ENCODE assay signal across 8 cellular contexts in the genomic region with DNA sequence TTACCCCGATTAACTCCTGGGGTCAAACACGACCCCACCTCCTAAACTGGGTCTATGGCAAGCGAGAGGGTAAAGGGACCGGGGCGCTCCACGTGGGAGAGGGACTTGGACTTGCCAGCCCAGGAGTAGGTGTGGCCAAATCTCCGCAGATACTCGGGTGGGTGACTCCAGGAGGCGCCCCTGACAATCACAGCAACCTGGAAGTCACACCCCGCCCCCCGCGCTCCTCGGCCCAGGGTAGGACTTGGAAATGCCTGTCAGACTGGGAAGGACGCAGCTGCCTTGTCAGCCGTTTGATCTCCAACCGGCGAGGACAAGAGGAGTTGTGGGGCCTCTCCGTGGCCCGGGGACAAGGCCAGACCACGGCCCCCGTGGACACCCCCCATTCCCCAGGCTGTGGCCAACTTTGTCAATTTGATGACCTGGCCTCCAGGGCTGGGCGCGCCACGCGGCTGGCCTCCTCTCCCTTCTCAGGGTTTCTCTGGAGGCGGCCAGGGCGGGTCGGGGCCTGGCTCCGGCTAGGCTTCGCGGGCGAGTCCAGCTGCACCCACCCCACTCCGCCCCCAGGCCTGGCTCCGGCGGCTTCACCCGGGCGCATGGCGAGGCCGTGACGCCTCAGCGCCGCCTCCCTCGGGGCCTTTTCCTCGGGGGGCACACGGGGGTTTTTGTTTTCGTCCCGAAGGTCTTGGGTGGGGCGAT. TPM values are rescaled to one million over a fixed set of nuclear protein-coding genes. Genes with fewer than 3 reads are reported as not detected.
DNase-seq lines count a peak whose midpoint lies in the region; ATAC-seq and TF ChIP-seq lines count a peak whose summit lies in the region.

No MANE protein-coding gene starts in this region.

- no peaks in the 10 kb centered on the region for H3K36me3 ChIP-seq in mucosa of stomach (ENCODE audit: control insufficient read depth, insufficient read depth, low read length)
- H3K36me3 ChIP-seq in vagina: no peaks in the 10 kb centered on the region

- H3K4me1 ChIP-seq in mucosa of stomach (ENCODE audit: control insufficient read depth, insufficient read depth, low read length): peaks cover 15% of the 10 kb centered on the region
- H3K4me1 ChIP-seq in vagina: peaks cover 30% of the 10 kb centered on the region

- H3K27me3 ChIP-seq in mucosa of stomach (ENCODE audit: control insufficient read depth, insufficient read depth, low read length): peaks cover 31% of the 10 kb centered on the region
- H3K27me3 ChIP-seq in vagina: peaks cover 9% of the 10 kb centered on the region

- no peaks in the 10 kb centered on the region for H3K9me3 Mint-ChIP-seq in activated naive CD8-positive, alpha-beta T cell treated with anti-CD3 and anti-CD28 coated beads, Interleukin-2, amount 50 U/mL, for 24 hours

- H3K36me3 Mint-ChIP-seq in activated naive CD8-positive, alpha-beta T cell treated with anti-CD3 and anti-CD28 coated beads, Interleukin-2, amount 50 U/mL, for 24 hours (ENCODE audit: low read depth): peaks cover 11% of the 10 kb centered on the region

- peak overlapping the region; percentile 97 for H3K27ac Mint-ChIP-seq in activated naive CD8-positive, alpha-beta T cell treated with anti-CD3 and anti-CD28 coated beads, Interleukin-2, amount 50 U/mL, for 24 hours

- intact Hi-C loops in vagina (cut with DNase I): no loop called here

- H3K9ac ChIP-seq in mucosa of stomach (ENCODE audit: low read length): peak overlapping the region; percentile 67

- no peaks in the 10 kb centered on the region for H3K9me3 ChIP-seq in mucosa of stomach (ENCODE audit: control insufficient read depth, low read length)
- H3K9me3 ChIP-seq in vagina: no peaks in the 10 kb centered on the region

- peak overlapping the region; percentile 93 for H3K4me3 Mint-ChIP-seq in activated naive CD8-positive, alpha-beta T cell treated with anti-CD3 and anti-CD28 coated beads, Interleukin-2, amount 50 U/mL, for 24 hours

- H3K27ac ChIP-seq in vagina: peak overlapping the region; percentile 75

- no peak for TF ChIP-seq POLR2A in vagina (IDR thresholded peaks at IDR 0.05)

- peaks cover 7% of the 10 kb centered on the region for H3K27me3 Mint-ChIP-seq in activated naive CD8-positive, alpha-beta T cell treated with anti-CD3 and anti-CD28 coated beads, Interleukin-2, amount 50 U/mL, for 24 hours

- ATAC-seq in activated naive CD8-positive, alpha-beta T cell treated with anti-CD3 and anti-CD28 coated beads, Interleukin-2, amount 50 U/mL, for 24 hours: peak; percentile 37
- ATAC-seq in GM18498 (IDR thresholded peaks at IDR 0.05; ENCODE audit: unreplicated experiment): no peak
- ATAC-seq in GM18867 (IDR thresholded peaks at IDR 0.05; ENCODE audit: unreplicated experiment): no peak
- ATAC-seq in GM19324 (IDR thresholded peaks at IDR 0.05; ENCODE audit: low FRiP score, unreplicated experiment): no peak

- H3K4me3 ChIP-seq in mucosa of stomach (ENCODE audit: low read length) (peak overlapping the region; percentile 31), vagina (peak overlapping the region; percentile 1 to 55)

- H3K4me1 Mint-ChIP-seq in activated naive CD8-positive, alpha-beta T cell treated with anti-CD3 and anti-CD28 coated beads, Interleukin-2, amount 50 U/mL, for 24 hours: peaks cover 47% of the 10 kb centered on the region

- TF ChIP-seq CTCF in vagina (IDR thresholded peaks at IDR 0.05): no peak

- DNase-seq in DMS79 treated with DMSO at 0.1 percent for 48 hours (lab: John Stamatoyannopoulos, UW) (peak; percentile 75), NCI-H2171 treated with DMSO at 0.1 percent for 48 hours (lab: John Stamatoyannopoulos, UW) (peak; percentile 94), vagina (ENCODE audit: extremely low spot score in 2 of 2) (no peak)
- DNase-seq in activated naive CD8-positive, alpha-beta T cell treated with anti-CD3 and anti-CD28 coated beads, Interleukin-2, amount 50 U/mL, for 24 hours: peak; percentile 81

RNA-seq across cellular contexts. Expression of a gene that starts 1.2 kb away (rescaled TPM):
- total RNA-seq in vagina: 11.5 TPM

Comparison
In these comparisons a context has a peak if more than half of its experiments do, and no peak if none do; other contexts are left out.
1. DNase-seq: peak in DMS79 treated with DMSO at 0.1 percent for 48 hours (single experiment), NCI-H2171 treated with DMSO at 0.1 percent for 48 hours (single experiment) and activated naive CD8-positive, alpha-beta T cell treated with anti-CD3 and anti-CD28 coated beads, Interleukin-2, amount 50 U/mL, for 24 hours (single experiment); none in vagina (0 of 2).